Comparison of ENCODE assay signal across 8 cellular contexts in the genomic region with DNA sequence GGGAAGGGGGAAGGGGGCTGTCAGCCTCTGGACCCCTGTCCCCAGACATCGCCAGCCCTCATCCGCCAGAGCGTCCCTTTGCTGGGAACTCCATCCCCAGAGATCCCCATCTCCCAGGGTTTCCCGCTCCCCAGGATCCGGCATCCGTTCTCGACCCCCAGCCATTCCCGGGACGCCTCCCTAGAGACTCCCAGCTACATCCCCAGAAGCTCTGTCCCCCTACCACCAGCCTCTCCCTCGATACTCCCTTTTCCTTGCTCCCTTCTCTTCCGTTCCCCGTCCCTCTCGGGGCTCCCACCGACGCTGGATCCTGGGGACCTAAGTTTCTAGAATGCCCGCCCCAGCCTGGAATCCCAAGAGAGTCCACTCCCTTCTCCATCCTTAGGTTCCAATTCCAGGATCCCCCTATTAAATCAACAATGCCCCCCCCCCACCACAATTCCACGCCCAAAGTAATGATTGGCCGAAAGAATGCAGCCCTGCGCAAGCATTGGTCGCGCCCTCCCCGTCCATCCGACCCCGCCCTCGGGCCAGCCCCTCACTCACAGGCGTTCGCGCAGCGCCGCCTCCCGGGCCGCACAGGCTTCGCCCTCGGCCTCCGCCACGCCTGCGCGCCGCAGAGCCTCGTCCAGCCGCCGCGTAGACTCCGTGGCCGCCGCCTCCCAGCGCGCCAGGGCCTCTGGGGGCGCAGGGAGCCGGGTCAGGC. TPM values are rescaled to one million over a fixed set of nuclear protein-coding genes. Genes with fewer than 3 reads are reported as not detected.
DNase-seq lines count a peak whose midpoint lies in the region; TF ChIP-seq lines count a peak whose summit lies in the region.

No MANE protein-coding gene starts in this region.

- intact Hi-C loops in cardiac septum (cut with DNase I) (loop anchor here (5.0 kb wide), 1 partner anchor 76 kb away; no protein-coding TSS in a partner anchor), transverse colon (cut with DNase I; ENCODE audit: low total_unique reads) (no loop called here)

- no peak for TF ChIP-seq EP300 in transverse colon (IDR thresholded peaks at IDR 0.05; ENCODE audit: low read depth)

- TF ChIP-seq CTCF in HEK293 (tag by site-specific recombination; IDR thresholded peaks at IDR 0.05) (peak; percentile 78), transverse colon (IDR thresholded peaks at IDR 0.05) (peak; percentile 38 to 76 (median 58))

- H3K27ac ChIP-seq in HEK293 (ENCODE audit: extremely low read depth, low read depth, low read length): peak overlapping the region; percentile 25; the same call in 1 of the 2 replicates
- H3K27ac ChIP-seq in transverse colon: peak overlapping the region; percentile 10 to 53 (median 38)

- peak overlapping the region; percentile 91 for H3K4me3 Mint-ChIP-seq in activated naive CD8-positive, alpha-beta T cell

- H3K36me3 Mint-ChIP-seq in activated naive CD8-positive, alpha-beta T cell: no peaks in the 10 kb centered on the region

- H3K9me3 ChIP-seq in HEK293 (ENCODE audit: control insufficient read depth, insufficient read depth, low read depth, low read length) (no peaks in the 10 kb centered on the region), transverse colon (no peaks in the 10 kb centered on the region)

- WGBS in transverse colon (ENCODE audit: low coverage in 1 of 2), 2 donors: 1 to 2% methylated on average over 13 to 49 of the region's 50 CpGs

- DNase-seq in GM04504 (ENCODE audit: low read depth) (peak; percentile 72), MV-4-11 (lab: John Stamatoyannopoulos, UW) (peak; percentile 88), SKM-1 (lab: John Stamatoyannopoulos, UW; ENCODE audit: unreplicated experiment) (peak; percentile 49), cardiac septum (ENCODE audit: low spot score) (peak; percentile 92), pons (ENCODE audit: low spot score) (peak; percentile 76), transverse colon (peak; percentile 93)

- POLR2A ChIA-PET in HEK293 (lab: Yijun Ruan, JAX): interaction anchor here (1.1 kb wide), 1 partner anchor 29 kb away, joined by 3 read pairs; the partner anchor contains the start of gene MVB12A

- CTCF ChIA-PET in HEK293 (lab: Yijun Ruan, JAX): interaction anchor here (0.6 to 3.6 kb wide), 16 partner anchors 9 to 433 kb away, joined by 3 to 15 read pairs (median 6); partner anchors contain the start of genes BST2 and MVB12A

- no peaks in the 10 kb centered on the region for H3K27me3 Mint-ChIP-seq in activated naive CD8-positive, alpha-beta T cell

- peaks cover 19% of the 10 kb centered on the region for H3K4me1 Mint-ChIP-seq in activated naive CD8-positive, alpha-beta T cell (ENCODE audit: low read depth)

- H3K4me1 ChIP-seq in HEK293 (ENCODE audit: control insufficient read depth, insufficient read depth, low read length): peaks cover 3% of the 10 kb centered on the region; the same call in 1 of the 2 replicates
- H3K4me1 ChIP-seq in transverse colon: peaks cover 0 to 22% (median 11%) of the 10 kb centered on the region in 4 donors

- H3K4me3 ChIP-seq in HEK293 (ENCODE audit: low read depth, low read length) (peak overlapping the region; percentile 36), transverse colon (peak overlapping the region; percentile 11 to 50 (median 30))

- no peaks in the 10 kb centered on the region for H3K36me3 ChIP-seq in HEK293 (ENCODE audit: control insufficient read depth in 2 of 2, insufficient read depth in 1 of 2, low read length in 2 of 2)
- H3K36me3 ChIP-seq in transverse colon: no peaks in the 10 kb centered on the region

- TF ChIP-seq POLR2A in transverse colon (IDR thresholded peaks at IDR 0.05): no peak

- H3K9me3 Mint-ChIP-seq in activated naive CD8-positive, alpha-beta T cell (ENCODE audit: low read depth): peaks cover 3% of the 10 kb centered on the region

- H3K27ac Mint-ChIP-seq in activated naive CD8-positive, alpha-beta T cell: no peak overlapping the region

- H3K27me3 ChIP-seq in transverse colon: peaks cover 36% of the 10 kb centered on the region

- in situ Hi-C loops in transverse colon (cut with MboI; ENCODE audit: low pct_ligation_motif_present in 1 of 4, low pct_unique_long_range_greater_than_20kb in 1 of 4, low sequenced_read_pairs in 3 of 4): loop anchor here in 1 of 4 donors (10.0 kb wide), 1 partner anchor 74 kb away; the partner anchor contains the start of gene NXNL1

TF ChIP-seq in HEK293, 187 proteins besides CTCF, POLR2A, EP300 and RAD21 (continues in another document):
- TF ChIP-seq ZNF510 (tag by site-specific recombination; IDR thresholded peaks at IDR 0.05; ENCODE audit: insufficient replicate concordance) (no peak), ZBTB48 (tag by site-specific recombination; IDR thresholded peaks at IDR 0.05) (peak; percentile 90), GLIS2 (tag by site-specific recombination; IDR thresholded peaks at IDR 0.05) (peak; percentile 85), ZNF324 (tag by site-specific recombination; IDR thresholded peaks at IDR 0.05) (0 out of 2 replicates have a peak, but pooled peaks have one; percentile 50), SP7 (tag by site-specific recombination; IDR thresholded peaks at IDR 0.05) (0 out of 2 replicates have a peak, but pooled peaks have one; percentile 28), ZNF777 (tag by site-specific recombination; IDR thresholded peaks at IDR 0.05; ENCODE audit: borderline replicate concordance) (peak; percentile 78; the same call in 1 of the 2 replicates), KLF8 (tag by site-specific recombination; IDR thresholded peaks at IDR 0.05) (peak; percentile 77), ZSCAN23 (tag by site-specific recombination; IDR thresholded peaks at IDR 0.05) (no peak), KLF1 (tag by site-specific recombination; IDR thresholded peaks at IDR 0.05) (peak; percentile 98), ZNF677 (tag by site-specific recombination; IDR thresholded peaks at IDR 0.05) (no peak), ZNF423 (tag by site-specific recombination; IDR thresholded peaks at IDR 0.05) (no peak), ZNF2 (tag by site-specific recombination; IDR thresholded peaks at IDR 0.05) (peak; percentile 49; the same call in 1 of the 2 replicates), ZNF394 (tag by site-specific recombination; IDR thresholded peaks at IDR 0.05; ENCODE audit: borderline replicate concordance) (peak; percentile 70; the same call in 1 of the 2 replicates), MZF1 (tag by site-specific recombination; IDR thresholded peaks at IDR 0.05; ENCODE audit: borderline replicate concordance) (peak; percentile 94), ZNF366 (tag by site-specific recombination; conservative IDR thresholded peaks at IDR 0.05) (peak; percentile 89), BCL11A (tag by site-specific recombination; IDR thresholded peaks at IDR 0.05; ENCODE audit: low read depth) (0 out of 2 replicates have a peak, but pooled peaks have one; percentile 35), ZNF169 (tag by site-specific recombination; IDR thresholded peaks at IDR 0.05) (no peak)
- TF ChIP-seq, protein P1, sequence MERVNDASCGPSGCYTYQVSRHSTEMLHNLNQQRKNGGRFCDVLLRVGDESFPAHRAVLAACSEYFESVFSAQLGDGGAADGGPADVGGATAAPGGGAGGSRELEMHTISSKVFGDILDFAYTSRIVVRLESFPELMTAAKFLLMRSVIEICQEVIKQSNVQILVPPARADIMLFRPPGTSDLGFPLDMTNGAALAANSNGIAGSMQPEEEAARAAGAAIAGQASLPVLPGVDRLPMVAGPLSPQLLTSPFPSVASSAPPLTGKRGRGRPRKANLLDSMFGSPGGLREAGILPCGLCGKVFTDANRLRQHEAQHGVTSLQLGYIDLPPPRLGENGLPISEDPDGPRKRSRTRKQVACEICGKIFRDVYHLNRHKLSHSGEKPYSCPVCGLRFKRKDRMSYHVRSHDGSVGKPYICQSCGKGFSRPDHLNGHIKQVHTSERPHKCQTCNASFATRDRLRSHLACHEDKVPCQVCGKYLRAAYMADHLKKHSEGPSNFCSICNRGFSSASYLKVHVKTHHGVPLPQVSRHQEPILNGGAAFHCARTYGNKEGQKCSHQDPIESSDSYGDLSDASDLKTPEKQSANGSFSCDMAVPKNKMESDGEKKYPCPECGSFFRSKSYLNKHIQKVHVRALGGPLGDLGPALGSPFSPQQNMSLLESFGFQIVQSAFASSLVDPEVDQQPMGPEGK (tag by site-specific recombination; IDR thresholded peaks at IDR 0.05): peak; percentile 98
- TF ChIP-seq, protein P2, sequence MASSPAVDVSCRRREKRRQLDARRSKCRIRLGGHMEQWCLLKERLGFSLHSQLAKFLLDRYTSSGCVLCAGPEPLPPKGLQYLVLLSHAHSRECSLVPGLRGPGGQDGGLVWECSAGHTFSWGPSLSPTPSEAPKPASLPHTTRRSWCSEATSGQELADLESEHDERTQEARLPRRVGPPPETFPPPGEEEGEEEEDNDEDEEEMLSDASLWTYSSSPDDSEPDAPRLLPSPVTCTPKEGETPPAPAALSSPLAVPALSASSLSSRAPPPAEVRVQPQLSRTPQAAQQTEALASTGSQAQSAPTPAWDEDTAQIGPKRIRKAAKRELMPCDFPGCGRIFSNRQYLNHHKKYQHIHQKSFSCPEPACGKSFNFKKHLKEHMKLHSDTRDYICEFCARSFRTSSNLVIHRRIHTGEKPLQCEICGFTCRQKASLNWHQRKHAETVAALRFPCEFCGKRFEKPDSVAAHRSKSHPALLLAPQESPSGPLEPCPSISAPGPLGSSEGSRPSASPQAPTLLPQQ (tag by site-specific recombination; IDR thresholded peaks at IDR 0.05): peak; percentile 65
- TF ChIP-seq, protein P3, sequence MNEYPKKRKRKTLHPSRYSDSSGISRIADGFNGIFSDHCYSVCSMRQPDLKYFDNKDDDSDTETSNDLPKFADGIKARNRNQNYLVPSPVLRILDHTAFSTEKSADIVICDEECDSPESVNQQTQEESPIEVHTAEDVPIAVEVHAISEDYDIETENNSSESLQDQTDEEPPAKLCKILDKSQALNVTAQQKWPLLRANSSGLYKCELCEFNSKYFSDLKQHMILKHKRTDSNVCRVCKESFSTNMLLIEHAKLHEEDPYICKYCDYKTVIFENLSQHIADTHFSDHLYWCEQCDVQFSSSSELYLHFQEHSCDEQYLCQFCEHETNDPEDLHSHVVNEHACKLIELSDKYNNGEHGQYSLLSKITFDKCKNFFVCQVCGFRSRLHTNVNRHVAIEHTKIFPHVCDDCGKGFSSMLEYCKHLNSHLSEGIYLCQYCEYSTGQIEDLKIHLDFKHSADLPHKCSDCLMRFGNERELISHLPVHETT (tag by site-specific recombination; IDR thresholded peaks at IDR 0.05): 0 out of 2 replicates have a peak, but pooled peaks have one; percentile 36

RNA-seq across cellular contexts. Expression of gene CCDC194, which starts 3.2 kb away (rescaled TPM):
- total RNA-seq in cardiac septum (0.40 TPM), transverse colon (not detected)

RNA-seq across cellular contexts. Expression of gene PLVAP, which starts 13.7 kb away (rescaled TPM):
- 32.8 TPM for total RNA-seq in cardiac septum
- total RNA-seq in transverse colon: 10 to 100 TPM in 3 of 4 donors, 1 to 10 TPM in 1; 3.0 to 37.0 (median 19.2) TPM

RNA-seq across cellular contexts. Expression of gene BST2, which starts 14.6 kb away (rescaled TPM):
- total RNA-seq in cardiac septum (29.8 TPM), transverse colon (10 to 100 TPM in 3 of 4 donors, 1 to 10 TPM in 1; 5.6 to 39.2 (median 19.9) TPM)

RNA-seq across cellular contexts. Expression of gene MVB12A, which starts 29.0 kb away (rescaled TPM):
- total RNA-seq in cardiac septum (14.3 TPM), transverse colon (10 to 100 TPM; 22.9 to 84.2 (median 83.1) TPM)

RNA-seq across cellular contexts. Expression of gene GTPBP3, which starts 53.5 kb away (rescaled TPM):
- total RNA-seq in cardiac septum (9.8 TPM), transverse colon (100 to 1,000 TPM in 1 of 4 donors, 10 to 100 TPM in 3; 24.7 to 206 (median 30.5) TPM)

Comparison
In these comparisons a context has a peak if more than half of its experiments do, and no peak if none do; other contexts are left out.
1. Peak in every context shown above with its lines: DNase-seq, H3K4me3 ChIP-seq and H3K27ac ChIP-seq.